24 cellular contexts compared by ENCODE assay signal in genomic region chr17:79521225-79521624, GRCh38.
"Had no signal": no experiment of that assay in that cellular context is flagged by ENCODE, and none has a peak within 500 bp of the region (broad histone marks: within the 10 kb centered on the region; RNA-seq: fewer than 3 reads in every experiment).

No MANE protein-coding gene starts in this region.

- H3K9me3 Mint-ChIP-seq: dendritic cell treated with granulocyte-macrophage colony-stimulating factor and Interleukin-4, amounts not matched to agents 40 ng/mL and 50 ng/mL, for 4 days; naive B cell; nephron progenitor cell; stimulated activated memory B cell treated with anti-CD40 and anti-IgM and Interleukin-4, amounts not matched to agents 10 μg/mL and 1 μg/mL and 100 μg/mL, for 72 hours; stimulated activated naive CD8-positive, alpha-beta T cell treated with anti-CD3 and anti-CD28 coated beads, Interleukin-15, Interleukin-2, amounts not matched to agents 100 ng/mL and 50 ng/mL, for 24 hours had no signal

- FAIRE-seq: colon, endometrium, islet of Langerhans had no signal

- H3K4me3 ChIP-seq: gastrocnemius medialis, heart right ventricle, psoas muscle, spleen, testis, tibial nerve had no signal

- H3K4me3 Mint-ChIP-seq: dendritic cell treated with granulocyte-macrophage colony-stimulating factor and Interleukin-4, amounts not matched to agents 40 ng/mL and 50 ng/mL, for 4 days; naive B cell; nephron progenitor cell; stimulated activated memory B cell treated with anti-CD40 and anti-IgM and Interleukin-4, amounts not matched to agents 10 μg/mL and 1 μg/mL and 100 μg/mL, for 72 hours; stimulated activated naive CD8-positive, alpha-beta T cell treated with anti-CD3 and anti-CD28 coated beads, Interleukin-15, Interleukin-2, amounts not matched to agents 100 ng/mL and 50 ng/mL, for 24 hours had no signal

- H3K27me3 ChIP-seq: testis had no signal

- ATAC-seq: esophagus mucosa; gastrocnemius medialis; heart right ventricle; psoas muscle; sciatic nerve; stimulated activated memory B cell treated with anti-CD40 and anti-IgM and Interleukin-4, amounts not matched to agents 10 μg/mL and 1 μg/mL and 100 μg/mL, for 72 hours had no signal

- H3K27ac Mint-ChIP-seq: dendritic cell treated with granulocyte-macrophage colony-stimulating factor and Interleukin-4, amounts not matched to agents 40 ng/mL and 50 ng/mL, for 4 days; naive B cell; nephron progenitor cell; stimulated activated memory B cell treated with anti-CD40 and anti-IgM and Interleukin-4, amounts not matched to agents 10 μg/mL and 1 μg/mL and 100 μg/mL, for 72 hours; stimulated activated naive CD8-positive, alpha-beta T cell treated with anti-CD3 and anti-CD28 coated beads, Interleukin-15, Interleukin-2, amounts not matched to agents 100 ng/mL and 50 ng/mL, for 24 hours had no signal

- H3K36me3 Mint-ChIP-seq: naive B cell; stimulated activated memory B cell treated with anti-CD40 and anti-IgM and Interleukin-4, amounts not matched to agents 10 μg/mL and 1 μg/mL and 100 μg/mL, for 72 hours had no signal

- H3K36me3 ChIP-seq: gastrocnemius medialis, heart right ventricle, neutrophil, spleen, tibial nerve had no signal

- H3K4me1 ChIP-seq: gastrocnemius medialis, heart right ventricle, psoas muscle, testis had no signal

- H3K4me1 Mint-ChIP-seq: naive B cell; stimulated activated memory B cell treated with anti-CD40 and anti-IgM and Interleukin-4, amounts not matched to agents 10 μg/mL and 1 μg/mL and 100 μg/mL, for 72 hours had no signal

- H3K27ac ChIP-seq: gastrocnemius medialis, heart right ventricle, neutrophil, psoas muscle, spleen, testis, tibial nerve had no signal

- H3K9me3 ChIP-seq: gastrocnemius medialis, heart right ventricle, neutrophil, psoas muscle, spleen, testis, tibial nerve had no signal

- DNase-seq: gastrocnemius medialis; heart right ventricle; hypothalamus; kidney glomerular epithelial cell; mesendoderm; naive B cell; nephron progenitor cell; psoas muscle; retina; spleen; stimulated activated CD4-positive, alpha-beta T cell treated with anti-CD3 and anti-CD28 coated beads, Interleukin-15, amount 100 ng/mL, for 24 hours; stimulated activated CD4-positive, alpha-beta T cell treated with anti-CD3 and anti-CD28 coated beads, Interleukin-1b, Interleukin-23, amount 100 ng/mL, for 48 hours; stimulated activated CD4-positive, alpha-beta T cell treated with anti-CD3 and anti-CD28 coated beads, Interleukin-4, amount 100 ng/mL, for 24 hours; testis had no signal
